2 cellular contexts compared by ENCODE assay signal in the genomic region with DNA sequence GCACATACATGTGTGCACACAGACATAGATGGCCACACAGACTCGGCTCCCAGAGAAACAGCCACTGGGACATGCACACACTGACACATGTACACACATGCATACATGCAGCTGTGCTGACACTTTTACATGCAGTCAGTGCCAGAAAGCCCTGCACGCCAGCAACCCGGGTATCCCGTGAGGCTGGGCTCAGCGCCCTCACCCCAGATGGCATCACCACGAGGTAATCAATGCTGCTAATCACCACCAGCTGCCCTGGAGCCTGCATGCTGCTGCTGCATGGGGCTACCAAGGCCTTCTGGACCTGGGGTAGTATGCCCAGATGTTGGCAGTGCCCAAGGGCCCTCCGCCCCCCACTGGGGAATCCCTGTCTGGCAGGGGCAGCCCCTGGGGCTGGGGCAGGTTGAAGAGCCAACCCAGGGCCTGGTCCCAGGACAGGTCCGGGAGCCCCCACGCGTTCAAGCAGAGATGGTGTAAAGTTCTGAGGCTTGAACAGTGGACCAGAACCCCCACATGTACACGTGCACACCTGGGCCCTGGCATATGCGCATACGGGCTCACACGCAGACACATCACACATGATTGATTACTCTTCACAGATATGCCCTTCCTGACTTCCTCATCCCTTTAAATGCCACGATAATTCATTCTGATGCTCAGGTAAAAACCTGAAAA.
TF ChIP-seq lines count a peak whose summit lies in the region.

No MANE protein-coding gene starts in this region.

TF ChIP-seq in GM23338, 12 proteins besides CTCF, POLR2A, EP300 and RAD21 (continues in another document):
- TF ChIP-seq JUNB (IDR thresholded peaks at IDR 0.05; ENCODE audit: unreplicated experiment) = no peak
- TF ChIP-seq, protein P1, sequence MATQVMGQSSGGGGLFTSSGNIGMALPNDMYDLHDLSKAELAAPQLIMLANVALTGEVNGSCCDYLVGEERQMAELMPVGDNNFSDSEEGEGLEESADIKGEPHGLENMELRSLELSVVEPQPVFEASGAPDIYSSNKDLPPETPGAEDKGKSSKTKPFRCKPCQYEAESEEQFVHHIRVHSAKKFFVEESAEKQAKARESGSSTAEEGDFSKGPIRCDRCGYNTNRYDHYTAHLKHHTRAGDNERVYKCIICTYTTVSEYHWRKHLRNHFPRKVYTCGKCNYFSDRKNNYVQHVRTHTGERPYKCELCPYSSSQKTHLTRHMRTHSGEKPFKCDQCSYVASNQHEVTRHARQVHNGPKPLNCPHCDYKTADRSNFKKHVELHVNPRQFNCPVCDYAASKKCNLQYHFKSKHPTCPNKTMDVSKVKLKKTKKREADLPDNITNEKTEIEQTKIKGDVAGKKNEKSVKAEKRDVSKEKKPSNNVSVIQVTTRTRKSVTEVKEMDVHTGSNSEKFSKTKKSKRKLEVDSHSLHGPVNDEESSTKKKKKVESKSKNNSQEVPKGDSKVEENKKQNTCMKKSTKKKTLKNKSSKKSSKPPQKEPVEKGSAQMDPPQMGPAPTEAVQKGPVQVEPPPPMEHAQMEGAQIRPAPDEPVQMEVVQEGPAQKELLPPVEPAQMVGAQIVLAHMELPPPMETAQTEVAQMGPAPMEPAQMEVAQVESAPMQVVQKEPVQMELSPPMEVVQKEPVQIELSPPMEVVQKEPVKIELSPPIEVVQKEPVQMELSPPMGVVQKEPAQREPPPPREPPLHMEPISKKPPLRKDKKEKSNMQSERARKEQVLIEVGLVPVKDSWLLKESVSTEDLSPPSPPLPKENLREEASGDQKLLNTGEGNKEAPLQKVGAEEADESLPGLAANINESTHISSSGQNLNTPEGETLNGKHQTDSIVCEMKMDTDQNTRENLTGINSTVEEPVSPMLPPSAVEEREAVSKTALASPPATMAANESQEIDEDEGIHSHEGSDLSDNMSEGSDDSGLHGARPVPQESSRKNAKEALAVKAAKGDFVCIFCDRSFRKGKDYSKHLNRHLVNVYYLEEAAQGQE (IDR thresholded peaks at IDR 0.05; ENCODE audit: unreplicated experiment) = no peak
- no peak for TF ChIP-seq NANOG (IDR thresholded peaks at IDR 0.05; ENCODE audit: borderline replicate concordance)
- TF ChIP-seq POLR2AphosphoS5 (IDR thresholded peaks at IDR 0.05; ENCODE audit: low read depth) = no peak
- no peak for TF ChIP-seq ZNF331 (CRISPR knock-in tag; IDR thresholded peaks at IDR 0.05; ENCODE audit: low read depth)
- no peak for TF ChIP-seq STAT1 (IDR thresholded peaks at IDR 0.05; ENCODE audit: unreplicated experiment)
- no peak for TF ChIP-seq EZH2 (IDR thresholded peaks at IDR 0.05; ENCODE audit: low read depth, unreplicated experiment)
- TF ChIP-seq EZH2phosphoT487 (IDR thresholded peaks at IDR 0.05; ENCODE audit: unreplicated experiment) = no peak
- TF ChIP-seq, protein P2, sequence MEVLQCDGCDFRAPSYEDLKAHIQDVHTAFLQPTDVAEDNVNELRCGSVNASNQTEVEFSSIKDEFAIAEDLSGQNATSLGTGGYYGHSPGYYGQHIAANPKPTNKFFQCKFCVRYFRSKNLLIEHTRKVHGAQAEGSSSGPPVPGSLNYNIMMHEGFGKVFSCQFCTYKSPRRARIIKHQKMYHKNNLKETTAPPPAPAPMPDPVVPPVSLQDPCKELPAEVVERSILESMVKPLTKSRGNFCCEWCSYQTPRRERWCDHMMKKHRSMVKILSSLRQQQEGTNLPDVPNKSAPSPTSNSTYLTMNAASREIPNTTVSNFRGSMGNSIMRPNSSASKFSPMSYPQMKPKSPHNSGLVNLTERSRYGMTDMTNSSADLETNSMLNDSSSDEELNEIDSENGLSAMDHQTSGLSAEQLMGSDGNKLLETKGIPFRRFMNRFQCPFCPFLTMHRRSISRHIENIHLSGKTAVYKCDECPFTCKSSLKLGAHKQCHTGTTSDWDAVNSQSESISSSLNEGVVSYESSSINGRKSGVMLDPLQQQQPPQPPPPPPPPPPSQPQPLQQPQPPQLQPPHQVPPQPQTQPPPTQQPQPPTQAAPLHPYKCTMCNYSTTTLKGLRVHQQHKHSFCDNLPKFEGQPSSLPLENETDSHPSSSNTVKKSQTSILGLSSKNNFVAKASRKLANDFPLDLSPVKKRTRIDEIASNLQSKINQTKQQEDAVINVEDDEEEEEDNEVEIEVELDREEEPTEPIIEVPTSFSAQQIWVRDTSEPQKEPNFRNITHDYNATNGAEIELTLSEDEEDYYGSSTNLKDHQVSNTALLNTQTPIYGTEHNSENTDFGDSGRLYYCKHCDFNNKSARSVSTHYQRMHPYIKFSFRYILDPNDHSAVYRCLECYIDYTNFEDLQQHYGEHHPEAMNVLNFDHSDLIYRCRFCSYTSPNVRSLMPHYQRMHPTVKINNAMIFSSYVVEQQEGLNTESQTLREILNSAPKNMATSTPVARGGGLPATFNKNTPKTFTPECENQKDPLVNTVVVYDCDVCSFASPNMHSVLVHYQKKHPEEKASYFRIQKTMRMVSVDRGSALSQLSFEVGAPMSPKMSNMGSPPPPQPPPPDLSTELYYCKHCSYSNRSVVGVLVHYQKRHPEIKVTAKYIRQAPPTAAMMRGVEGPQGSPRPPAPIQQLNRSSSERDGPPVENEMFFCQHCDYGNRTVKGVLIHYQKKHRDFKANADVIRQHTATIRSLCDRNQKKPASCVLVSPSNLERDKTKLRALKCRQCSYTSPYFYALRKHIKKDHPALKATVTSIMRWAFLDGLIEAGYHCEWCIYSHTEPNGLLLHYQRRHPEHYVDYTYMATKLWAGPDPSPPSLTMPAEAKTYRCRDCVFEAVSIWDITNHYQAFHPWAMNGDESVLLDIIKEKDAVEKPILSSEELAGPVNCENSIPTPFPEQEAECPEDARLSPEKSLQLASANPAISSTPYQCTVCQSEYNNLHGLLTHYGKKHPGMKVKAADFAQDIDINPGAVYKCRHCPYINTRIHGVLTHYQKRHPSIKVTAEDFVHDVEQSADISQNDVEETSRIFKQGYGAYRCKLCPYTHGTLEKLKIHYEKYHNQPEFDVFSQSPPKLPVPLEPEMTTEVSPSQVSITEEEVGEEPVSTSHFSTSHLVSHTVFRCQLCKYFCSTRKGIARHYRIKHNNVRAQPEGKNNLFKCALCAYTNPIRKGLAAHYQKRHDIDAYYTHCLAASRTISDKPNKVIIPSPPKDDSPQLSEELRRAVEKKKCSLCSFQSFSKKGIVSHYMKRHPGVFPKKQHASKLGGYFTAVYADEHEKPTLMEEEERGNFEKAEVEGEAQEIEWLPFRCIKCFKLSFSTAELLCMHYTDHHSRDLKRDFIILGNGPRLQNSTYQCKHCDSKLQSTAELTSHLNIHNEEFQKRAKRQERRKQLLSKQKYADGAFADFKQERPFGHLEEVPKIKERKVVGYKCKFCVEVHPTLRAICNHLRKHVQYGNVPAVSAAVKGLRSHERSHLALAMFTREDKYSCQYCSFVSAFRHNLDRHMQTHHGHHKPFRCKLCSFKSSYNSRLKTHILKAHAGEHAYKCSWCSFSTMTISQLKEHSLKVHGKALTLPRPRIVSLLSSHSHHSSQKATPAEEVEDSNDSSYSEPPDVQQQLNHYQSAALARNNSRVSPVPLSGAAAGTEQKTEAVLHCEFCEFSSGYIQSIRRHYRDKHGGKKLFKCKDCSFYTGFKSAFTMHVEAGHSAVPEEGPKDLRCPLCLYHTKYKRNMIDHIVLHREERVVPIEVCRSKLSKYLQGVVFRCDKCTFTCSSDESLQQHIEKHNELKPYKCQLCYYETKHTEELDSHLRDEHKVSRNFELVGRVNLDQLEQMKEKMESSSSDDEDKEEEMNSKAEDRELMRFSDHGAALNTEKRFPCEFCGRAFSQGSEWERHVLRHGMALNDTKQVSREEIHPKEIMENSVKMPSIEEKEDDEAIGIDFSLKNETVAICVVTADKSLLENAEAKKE (CRISPR knock-in tag; IDR thresholded peaks at IDR 0.05) = no peak
- TF ChIP-seq ZNF114 (CRISPR knock-in tag; IDR thresholded peaks at IDR 0.05) = no peak

TF ChIP-seq in SK-N-SH, 30 proteins besides CTCF, POLR2A, EP300 and RAD21:
- TF ChIP-seq FOSL2 (IDR thresholded peaks at IDR 0.05; ENCODE audit: borderline replicate concordance, low read depth) (no peak), GATA2 (CRISPR knock-in tag; IDR thresholded peaks at IDR 0.05) (peak; percentile 77), MXI1 (IDR thresholded peaks at IDR 0.05; ENCODE audit: low read depth, low read length) (peak; percentile 62; the same call in 1 of the 2 replicates), YY1 (IDR thresholded peaks at IDR 0.05; ENCODE audit: low read depth) (no peak), GABPA (IDR thresholded peaks at IDR 0.05; ENCODE audit: low read depth) (no peak), TCF12 (IDR thresholded peaks at IDR 0.05) (peak; percentile 49), RCOR1 (IDR thresholded peaks at IDR 0.05; ENCODE audit: low read length) (peak; percentile 39; the same call in 1 of the 2 replicates)
